In the genomic region with DNA sequence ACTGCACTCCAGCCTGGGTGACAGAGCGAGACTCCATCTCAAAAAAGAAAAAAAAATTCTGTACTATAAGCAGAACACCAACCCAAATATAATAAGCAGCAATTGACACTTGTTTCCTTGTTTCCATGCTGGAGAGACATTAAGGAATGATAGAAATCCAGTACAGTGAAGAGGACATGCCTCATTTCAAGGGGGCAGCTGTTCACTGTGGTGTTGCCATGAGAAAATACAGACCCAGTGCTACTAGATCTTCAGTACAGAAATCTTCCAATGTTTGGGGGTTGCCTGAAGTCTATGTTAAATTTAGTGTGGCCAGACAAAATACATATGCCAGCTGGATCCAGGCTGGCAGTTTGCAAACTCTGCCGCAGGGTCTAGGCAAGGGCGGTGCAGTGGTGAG, we compare ENCODE assay signal across 12 cellular contexts. TPM values are rescaled to one million over a fixed set of nuclear protein-coding genes. Genes with fewer than 3 reads are reported as not detected.
A peak's percentile ranks its signal among the peaks of the same experiment; 100 is the strongest.
DNase-seq lines count a peak whose midpoint lies in the region; ATAC-seq, FAIRE-seq and TF ChIP-seq lines count a peak whose summit lies in the region.
"Had no signal": no experiment of that assay in that cellular context is flagged by ENCODE, and none has a peak within 500 bp of the region (broad histone marks: within the 10 kb centered on the region; RNA-seq: fewer than 3 reads in every experiment).

No MANE protein-coding gene starts in this region.

- H3K4me3 ChIP-seq in KMS-11 (IDR thresholded peaks at IDR 0.05; ENCODE audit: insufficient read depth, low read depth, low read length), result no peak overlapping the region
- no peak overlapping the region for H3K4me3 ChIP-seq in H7 (ENCODE audit: insufficient read depth, low read depth, low read length)
- H3K4me3 ChIP-seq: neural progenitor cell had no signal

- H3K79me2 ChIP-seq in KMS-11 (ENCODE audit: insufficient read depth, low read depth), result no peaks in the 10 kb centered on the region

- ATAC-seq in CD4-positive, alpha-beta T cell (ENCODE audit: poor library complexity), result no peak
- no peak for ATAC-seq in activated naive CD8-positive, alpha-beta T cell treated with anti-CD3 and anti-CD28 coated beads, Interleukin-2, amount 10 ng/mL, durations not matched to agents 7 days and 5 days (ENCODE audit: low read depth)

- no peak overlapping the region for H2AFZ ChIP-seq in KMS-11 (ENCODE audit: low read depth)
- H2AFZ ChIP-seq: neural progenitor cell had no signal

- peak overlapping the region; percentile 94 for H3K27ac Mint-ChIP-seq in CD4-positive, alpha-beta T cell
- H3K27ac Mint-ChIP-seq in activated naive CD8-positive, alpha-beta T cell treated with anti-CD3 and anti-CD28 coated beads, Interleukin-2, amount 10 ng/mL, durations not matched to agents 7 days and 5 days, result peak overlapping the region; percentile 96
- peak overlapping the region; percentile 41 to 97 (median 77) for H3K27ac Mint-ChIP-seq in nephron
- H3K27ac Mint-ChIP-seq: neural progenitor cell had no signal

- no peak overlapping the region for H3K9ac ChIP-seq in KMS-11
- H3K9ac ChIP-seq: neural progenitor cell had no signal

- H3K27ac ChIP-seq in CD4-positive, alpha-beta T cell (ENCODE audit: low read depth, low read length), result peak overlapping the region; percentile 48
- H3K27ac ChIP-seq in KMS-11, result no peak overlapping the region; the same call in 1 of the 2 replicates
- H3K27ac ChIP-seq: neural progenitor cell had no signal

- H3K4me1 Mint-ChIP-seq in CD4-positive, alpha-beta T cell (ENCODE audit: low read depth), result peaks cover 86% of the 10 kb centered on the region
- H3K4me1 Mint-ChIP-seq in activated naive CD8-positive, alpha-beta T cell treated with anti-CD3 and anti-CD28 coated beads, Interleukin-2, amount 10 ng/mL, durations not matched to agents 7 days and 5 days, result peaks cover 71% of the 10 kb centered on the region
- peaks cover 58% of the 10 kb centered on the region for H3K4me1 Mint-ChIP-seq in nephron

- H3K36me3 ChIP-seq in KMS-11 (ENCODE audit: insufficient read depth), result no peaks in the 10 kb centered on the region
- no peaks in the 10 kb centered on the region for H3K36me3 ChIP-seq in H7 (replicated peaks; ENCODE audit: control insufficient read depth, insufficient read depth, low read length)
- H3K36me3 ChIP-seq: neural progenitor cell had no signal

- H3K4me2 ChIP-seq in KMS-11, result peak overlapping the region; percentile 62; the same call in 1 of the 2 replicates
- H3K4me2 ChIP-seq: neural progenitor cell had no signal

- no peak for TF ChIP-seq CTCF in CD4-positive, alpha-beta T cell (IDR thresholded peaks at IDR 0.05)
- no peak for TF ChIP-seq CTCF in KMS-11 (conservative IDR thresholded peaks at IDR 0.05; ENCODE audit: low read depth, low read length)
- no peak for TF ChIP-seq CTCF in nephron (IDR thresholded peaks at IDR 0.05; ENCODE audit: unreplicated experiment in 3 of 3)

- no peaks in the 10 kb centered on the region for H4K20me1 ChIP-seq in KMS-11 (ENCODE audit: insufficient read depth)

- H3K27me3 Mint-ChIP-seq in CD4-positive, alpha-beta T cell, result no peaks in the 10 kb centered on the region
- no peaks in the 10 kb centered on the region for H3K27me3 Mint-ChIP-seq in activated naive CD8-positive, alpha-beta T cell treated with anti-CD3 and anti-CD28 coated beads, Interleukin-2, amount 10 ng/mL, durations not matched to agents 7 days and 5 days
- H3K27me3 Mint-ChIP-seq in nephron (ENCODE audit: low read depth), result peaks cover 7% of the 10 kb centered on the region

- no peaks in the 10 kb centered on the region for H3K36me3 Mint-ChIP-seq in CD4-positive, alpha-beta T cell (ENCODE audit: low read depth)
- H3K36me3 Mint-ChIP-seq in activated naive CD8-positive, alpha-beta T cell treated with anti-CD3 and anti-CD28 coated beads, Interleukin-2, amount 10 ng/mL, durations not matched to agents 7 days and 5 days, result peaks cover 15% of the 10 kb centered on the region
- H3K36me3 Mint-ChIP-seq in nephron (ENCODE audit: low read depth), result no peaks in the 10 kb centered on the region
- H3K36me3 Mint-ChIP-seq: neural progenitor cell had no signal

- H3K27me3 ChIP-seq in CD4-positive, alpha-beta T cell (ENCODE audit: control insufficient read depth, insufficient read depth, low read length), result no peaks in the 10 kb centered on the region
- H3K27me3 ChIP-seq in KMS-11 (ENCODE audit: insufficient read depth, low read depth) (no peaks in the 10 kb centered on the region), H7 (ENCODE audit: control insufficient read depth, insufficient read depth, low read length) (peaks cover 5% of the 10 kb centered on the region)

- no peaks in the 10 kb centered on the region for H3K9me3 Mint-ChIP-seq in CD4-positive, alpha-beta T cell
- H3K9me3 Mint-ChIP-seq in activated naive CD8-positive, alpha-beta T cell treated with anti-CD3 and anti-CD28 coated beads, Interleukin-2, amount 10 ng/mL, durations not matched to agents 7 days and 5 days, result no peaks in the 10 kb centered on the region
- no peaks in the 10 kb centered on the region for H3K9me3 Mint-ChIP-seq in nephron
- H3K9me3 Mint-ChIP-seq: T-helper 1 cell treated with Interleukin-12 subunit alpha and Interleukin-12 subunit beta and Interleukin-4 antibody, amounts not matched to agents 30 μg/mL and 1 μg/mL, for 36 hours had no signal

- H3K4me3 Mint-ChIP-seq in CD4-positive, alpha-beta T cell, result no peak overlapping the region
- no peak overlapping the region for H3K4me3 Mint-ChIP-seq in activated naive CD8-positive, alpha-beta T cell treated with anti-CD3 and anti-CD28 coated beads, Interleukin-2, amount 10 ng/mL, durations not matched to agents 7 days and 5 days
- H3K4me3 Mint-ChIP-seq in nephron, result peak overlapping the region in 1 of 3 experiments; percentile 17
- H3K4me3 Mint-ChIP-seq: neural progenitor cell had no signal

- POLR2A ChIA-PET in CD4-positive, alpha-beta T cell (lab: Charles Lee), result interaction anchor here (1.4 to 2.3 kb wide), 4 partner anchors 8 to 27 kb away, joined by 7 to 44 read pairs (median 23); no protein-coding TSS in a partner anchor
- POLR2A ChIA-PET in activated naive CD8-positive, alpha-beta T cell treated with anti-CD3 and anti-CD28 coated beads, Interleukin-2, amount 10 ng/mL, durations not matched to agents 7 days and 5 days (lab: Charles Lee), result interaction anchor here (1.6 to 12.3 kb wide), 3 partner anchors 8 to 41 kb away, joined by 8 to 404 read pairs (median 36); partner anchors contain the start of gene TRABD2A

- CTCF ChIA-PET in CD4-positive, alpha-beta T cell (lab: Charles Lee), result interaction anchor here (0.6 to 1.6 kb wide), 4 partner anchors 9 to 402 kb away, joined by 3 to 11 read pairs (median 4); no protein-coding TSS in a partner anchor

- no peak for FAIRE-seq in GM19239 (lab: Jason Lieb, UNC)
- FAIRE-seq: colon had no signal

- H3K4me1 ChIP-seq in KMS-11 (ENCODE audit: low read depth, poor library complexity, severe bottlenecking), result peaks cover 50% of the 10 kb centered on the region

- no peak for DNase-seq in CD4-positive, alpha-beta T cell
- no peak for DNase-seq in activated naive CD8-positive, alpha-beta T cell treated with anti-CD3 and anti-CD28 coated beads, Interleukin-2, amount 10 ng/mL, durations not matched to agents 7 days and 5 days
- DNase-seq in NCI-H2081 treated with DMSO at 0.1 percent for 48 hours (lab: John Stamatoyannopoulos, UW) (no peak), H7 (no peak), GM19239 (ENCODE audit: insufficient read length, low spot score) (no peak), HuH-7.5 (ENCODE audit: low spot score) (no peak)
- DNase-seq: NCI-H1436 treated with DMSO at 0.1 percent for 48 hours had no signal

- H3K9me3 ChIP-seq in CD4-positive, alpha-beta T cell (ENCODE audit: control insufficient read depth, low read length), result no peaks in the 10 kb centered on the region

- intact Hi-C loops in CD4-positive, alpha-beta T cell (cut with DNase I, micrococcal nuclease), result no loop called here

RNA-seq across cellular contexts. Expression of gene TMSB10, which starts 6.3 kb away (rescaled TPM):
- total RNA-seq in CD4-positive, alpha-beta T cell, result 1,000 to 10,000 TPM; 1,969 to 2,001 TPM
- 1,000 to 10,000 TPM; 4,217 to 4,653 TPM for total RNA-seq in activated naive CD8-positive, alpha-beta T cell treated with anti-CD3 and anti-CD28 coated beads, Interleukin-2, amount 10 ng/mL, durations not matched to agents 7 days and 5 days
- 1,705 and 2,421 TPM in 2 replicates for total RNA-seq in H7 (2014; rRNA removed; shearing (Covaris generic))

RNA-seq across cellular contexts. Expression of gene TRABD2A, which starts 18.3 kb away (rescaled TPM):
- total RNA-seq in CD4-positive, alpha-beta T cell, result 100 to 1,000 TPM; 166 to 170 TPM
- total RNA-seq in activated naive CD8-positive, alpha-beta T cell treated with anti-CD3 and anti-CD28 coated beads, Interleukin-2, amount 10 ng/mL, durations not matched to agents 7 days and 5 days, result 10 to 100 TPM; 81.1 to 85.5 TPM
- total RNA-seq in H7 (2014; rRNA removed; shearing (Covaris generic)), result 4.2 and 7.6 TPM in 2 replicates
